In genomic region chr17:63173903-63174302, GRCh38 we compare ENCODE assay signal across 14 cellular contexts.
"Had no signal": no experiment of that assay in that cellular context is flagged by ENCODE, and none has a peak within 500 bp of the region (broad histone marks: within the 10 kb centered on the region; RNA-seq: fewer than 3 reads in every experiment).

No MANE protein-coding gene starts in this region.

- ATAC-seq: activated CD4-positive, CD25-positive, alpha-beta regulatory T cell treated with anti-CD3 and anti-CD28 coated beads, Interleukin-2, amount 50 U/mL, for 24 hours had no signal

- H3K27ac Mint-ChIP-seq: activated naive CD4-positive, alpha-beta T cell treated with anti-CD3 and anti-CD28 coated beads, Interleukin-2, amount 50 U/mL, for 24 hours had no signal

- H3K4me3 Mint-ChIP-seq: activated naive CD4-positive, alpha-beta T cell treated with anti-CD3 and anti-CD28 coated beads, Interleukin-2, amount 50 U/mL, for 24 hours; neural crest cell had no signal

- DNase-seq: activated CD4-positive, alpha-beta T cell treated with anti-CD3 and anti-CD28 coated beads, Interleukin-2, amount 50 U/mL, for 4 hours; activated effector memory CD4-positive, alpha-beta T cell treated with Interleukin-2 at 50 U/mL for 16 hours; activated T-cell treated with anti-CD3 and anti-CD28 coated beads, Interleukin-2, amount 50 U/mL, for 1 hour; dorsolateral prefrontal cortex; kidney; left ventricle myocardium inferior; mesendoderm; ovary; stimulated activated CD4-positive, alpha-beta T cell treated with anti-CD3 and anti-CD28 coated beads, Interleukin-2, amount 100 ng/mL, for 48 hours; stimulated activated naive CD4-positive, alpha-beta T cell treated with Interleukin-2 at 50 U/mL for 16 hours; trophoblast cell had no signal

- H3K27me3 Mint-ChIP-seq: activated naive CD4-positive, alpha-beta T cell treated with anti-CD3 and anti-CD28 coated beads, Interleukin-2, amount 50 U/mL, for 24 hours had no signal

- H3K4me1 Mint-ChIP-seq: activated naive CD4-positive, alpha-beta T cell treated with anti-CD3 and anti-CD28 coated beads, Interleukin-2, amount 50 U/mL, for 24 hours had no signal

- H3K9me3 Mint-ChIP-seq: activated naive CD4-positive, alpha-beta T cell treated with anti-CD3 and anti-CD28 coated beads, Interleukin-2, amount 50 U/mL, for 24 hours had no signal

- H3K4me3 ChIP-seq: dorsolateral prefrontal cortex, left ventricle myocardium inferior, ovary had no signal
